ENCODE assay signal across 1 cellular context in genomic region chr13:59468396-59468795, GRCh38.
TF ChIP-seq lines count a peak whose summit lies in the region.

No MANE protein-coding gene starts in this region.

TF ChIP-seq in H1, 55 proteins besides CTCF, POLR2A, EP300 and RAD21:
- TF ChIP-seq SP4 (IDR thresholded peaks at IDR 0.05; ENCODE audit: low read length) (no peak), RXRA (IDR thresholded peaks at IDR 0.05; ENCODE audit: insufficient read depth, low read depth, low read length) (no peak), JUND (IDR thresholded peaks at IDR 0.05; ENCODE audit: low read length) (no peak), ATF3 (IDR thresholded peaks at IDR 0.05; ENCODE audit: insufficient read depth, low read depth, low read length) (no peak), CHD1 (IDR thresholded peaks at IDR 0.05; ENCODE audit: low read depth, low read length) (no peak), TCF12 (IDR thresholded peaks at IDR 0.05; ENCODE audit: low read depth, low read length) (no peak), KDM4A (IDR thresholded peaks at IDR 0.05; ENCODE audit: low read depth, low read length, severe bottlenecking) (no peak)
TF ChIP-seq in H1: peak in this region for 0.
